1 cellular context compared by ENCODE assay signal in the genomic region with DNA sequence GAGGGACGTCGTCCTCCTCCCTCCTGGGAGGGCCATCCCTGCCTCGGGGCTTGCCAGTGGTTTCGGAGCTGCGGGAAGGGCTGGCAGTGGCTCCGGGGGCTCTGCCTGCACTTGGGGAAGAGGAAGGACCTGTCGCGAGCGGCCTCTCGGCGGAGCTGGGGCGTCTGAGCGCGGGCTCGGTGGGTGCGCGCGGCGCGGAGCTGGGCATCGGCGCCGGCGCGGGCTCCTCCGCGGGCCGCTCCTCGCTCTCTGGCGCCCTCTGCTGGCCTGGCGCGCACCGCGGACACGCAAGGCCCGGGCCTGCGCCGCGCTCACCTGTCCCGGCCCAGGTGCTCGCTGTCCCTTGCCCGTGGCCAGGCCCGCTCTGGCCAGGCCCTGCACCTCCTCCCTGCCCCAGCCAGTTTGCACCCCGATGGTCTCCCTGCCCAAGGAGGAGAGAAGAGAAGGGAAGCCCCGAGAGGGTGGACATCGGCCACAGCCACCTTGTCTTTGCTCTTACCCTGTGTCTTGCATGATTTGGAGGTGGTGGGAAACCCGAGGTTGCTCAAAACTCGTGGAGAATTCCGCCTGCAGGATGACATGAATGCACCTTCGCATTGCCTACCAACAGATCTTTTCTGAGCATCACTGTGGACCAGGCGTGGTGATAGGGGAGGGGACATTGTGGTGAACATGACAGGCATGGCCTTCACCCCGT.
TF ChIP-seq lines count a peak whose summit lies in the region.

No MANE protein-coding gene starts in this region.

TF ChIP-seq in HepG2, 621 proteins besides CTCF, POLR2A, EP300 and RAD21 (continued from another document):
- TF ChIP-seq, protein P1, sequence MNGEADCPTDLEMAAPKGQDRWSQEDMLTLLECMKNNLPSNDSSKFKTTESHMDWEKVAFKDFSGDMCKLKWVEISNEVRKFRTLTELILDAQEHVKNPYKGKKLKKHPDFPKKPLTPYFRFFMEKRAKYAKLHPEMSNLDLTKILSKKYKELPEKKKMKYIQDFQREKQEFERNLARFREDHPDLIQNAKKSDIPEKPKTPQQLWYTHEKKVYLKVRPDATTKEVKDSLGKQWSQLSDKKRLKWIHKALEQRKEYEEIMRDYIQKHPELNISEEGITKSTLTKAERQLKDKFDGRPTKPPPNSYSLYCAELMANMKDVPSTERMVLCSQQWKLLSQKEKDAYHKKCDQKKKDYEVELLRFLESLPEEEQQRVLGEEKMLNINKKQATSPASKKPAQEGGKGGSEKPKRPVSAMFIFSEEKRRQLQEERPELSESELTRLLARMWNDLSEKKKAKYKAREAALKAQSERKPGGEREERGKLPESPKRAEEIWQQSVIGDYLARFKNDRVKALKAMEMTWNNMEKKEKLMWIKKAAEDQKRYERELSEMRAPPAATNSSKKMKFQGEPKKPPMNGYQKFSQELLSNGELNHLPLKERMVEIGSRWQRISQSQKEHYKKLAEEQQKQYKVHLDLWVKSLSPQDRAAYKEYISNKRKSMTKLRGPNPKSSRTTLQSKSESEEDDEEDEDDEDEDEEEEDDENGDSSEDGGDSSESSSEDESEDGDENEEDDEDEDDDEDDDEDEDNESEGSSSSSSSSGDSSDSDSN (CRISPR knock-in tag; IDR thresholded peaks at IDR 0.05): peak; percentile 19; the same call in 1 of the 2 replicates
- peak; percentile 27; the same call in 1 of the 2 replicates for TF ChIP-seq ZNF263 (CRISPR knock-in tag; IDR thresholded peaks at IDR 0.05)
- 0 out of 2 replicates have a peak, but pooled peaks have one; percentile 21 for TF ChIP-seq KDM2A (CRISPR knock-in tag; IDR thresholded peaks at IDR 0.05; ENCODE audit: borderline replicate concordance, low read depth)
- TF ChIP-seq, protein P2, sequence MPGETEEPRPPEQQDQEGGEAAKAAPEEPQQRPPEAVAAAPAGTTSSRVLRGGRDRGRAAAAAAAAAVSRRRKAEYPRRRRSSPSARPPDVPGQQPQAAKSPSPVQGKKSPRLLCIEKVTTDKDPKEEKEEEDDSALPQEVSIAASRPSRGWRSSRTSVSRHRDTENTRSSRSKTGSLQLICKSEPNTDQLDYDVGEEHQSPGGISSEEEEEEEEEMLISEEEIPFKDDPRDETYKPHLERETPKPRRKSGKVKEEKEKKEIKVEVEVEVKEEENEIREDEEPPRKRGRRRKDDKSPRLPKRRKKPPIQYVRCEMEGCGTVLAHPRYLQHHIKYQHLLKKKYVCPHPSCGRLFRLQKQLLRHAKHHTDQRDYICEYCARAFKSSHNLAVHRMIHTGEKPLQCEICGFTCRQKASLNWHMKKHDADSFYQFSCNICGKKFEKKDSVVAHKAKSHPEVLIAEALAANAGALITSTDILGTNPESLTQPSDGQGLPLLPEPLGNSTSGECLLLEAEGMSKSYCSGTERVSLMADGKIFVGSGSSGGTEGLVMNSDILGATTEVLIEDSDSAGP (CRISPR knock-in tag; IDR thresholded peaks at IDR 0.05; ENCODE audit: borderline replicate concordance): 0 out of 2 replicates have a peak, but pooled peaks have one; percentile 39
- TF ChIP-seq STAG1 (CRISPR knock-in tag; IDR thresholded peaks at IDR 0.05): peak; percentile 78
- peak; percentile 33; the same call in 1 of the 2 replicates for TF ChIP-seq SMC3 (IDR thresholded peaks at IDR 0.05; ENCODE audit: low read length)
- peak; percentile 99 for TF ChIP-seq ZNF121 (CRISPR knock-in tag; IDR thresholded peaks at IDR 0.05)
- peak; percentile 54 for TF ChIP-seq ZFX (CRISPR knock-in tag; IDR thresholded peaks at IDR 0.05; ENCODE audit: low read depth)
- peak; percentile 74 for TF ChIP-seq ZNF777 (CRISPR knock-in tag; IDR thresholded peaks at IDR 0.05)
- TF ChIP-seq, protein P3, sequence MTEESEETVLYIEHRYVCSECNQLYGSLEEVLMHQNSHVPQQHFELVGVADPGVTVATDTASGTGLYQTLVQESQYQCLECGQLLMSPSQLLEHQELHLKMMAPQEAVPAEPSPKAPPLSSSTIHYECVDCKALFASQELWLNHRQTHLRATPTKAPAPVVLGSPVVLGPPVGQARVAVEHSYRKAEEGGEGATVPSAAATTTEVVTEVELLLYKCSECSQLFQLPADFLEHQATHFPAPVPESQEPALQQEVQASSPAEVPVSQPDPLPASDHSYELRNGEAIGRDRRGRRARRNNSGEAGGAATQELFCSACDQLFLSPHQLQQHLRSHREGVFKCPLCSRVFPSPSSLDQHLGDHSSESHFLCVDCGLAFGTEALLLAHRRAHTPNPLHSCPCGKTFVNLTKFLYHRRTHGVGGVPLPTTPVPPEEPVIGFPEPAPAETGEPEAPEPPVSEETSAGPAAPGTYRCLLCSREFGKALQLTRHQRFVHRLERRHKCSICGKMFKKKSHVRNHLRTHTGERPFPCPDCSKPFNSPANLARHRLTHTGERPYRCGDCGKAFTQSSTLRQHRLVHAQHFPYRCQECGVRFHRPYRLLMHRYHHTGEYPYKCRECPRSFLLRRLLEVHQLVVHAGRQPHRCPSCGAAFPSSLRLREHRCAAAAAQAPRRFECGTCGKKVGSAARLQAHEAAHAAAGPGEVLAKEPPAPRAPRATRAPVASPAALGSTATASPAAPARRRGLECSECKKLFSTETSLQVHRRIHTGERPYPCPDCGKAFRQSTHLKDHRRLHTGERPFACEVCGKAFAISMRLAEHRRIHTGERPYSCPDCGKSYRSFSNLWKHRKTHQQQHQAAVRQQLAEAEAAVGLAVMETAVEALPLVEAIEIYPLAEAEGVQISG (CRISPR knock-in tag; IDR thresholded peaks at IDR 0.05): peak; percentile 62; the same call in 1 of the 2 replicates
- TF ChIP-seq HOXA3 (CRISPR knock-in tag; IDR thresholded peaks at IDR 0.05): 0 out of 2 replicates have a peak, but pooled peaks have one; percentile 17
- peak; percentile 45 for TF ChIP-seq ZFY (CRISPR knock-in tag; IDR thresholded peaks at IDR 0.05)
- TF ChIP-seq ZNF34 (CRISPR knock-in tag; IDR thresholded peaks at IDR 0.05; ENCODE audit: borderline replicate concordance): 0 out of 2 replicates have a peak, but pooled peaks have one; percentile 33
